ENCODE assay signal across 7 cellular contexts in the genomic region with DNA sequence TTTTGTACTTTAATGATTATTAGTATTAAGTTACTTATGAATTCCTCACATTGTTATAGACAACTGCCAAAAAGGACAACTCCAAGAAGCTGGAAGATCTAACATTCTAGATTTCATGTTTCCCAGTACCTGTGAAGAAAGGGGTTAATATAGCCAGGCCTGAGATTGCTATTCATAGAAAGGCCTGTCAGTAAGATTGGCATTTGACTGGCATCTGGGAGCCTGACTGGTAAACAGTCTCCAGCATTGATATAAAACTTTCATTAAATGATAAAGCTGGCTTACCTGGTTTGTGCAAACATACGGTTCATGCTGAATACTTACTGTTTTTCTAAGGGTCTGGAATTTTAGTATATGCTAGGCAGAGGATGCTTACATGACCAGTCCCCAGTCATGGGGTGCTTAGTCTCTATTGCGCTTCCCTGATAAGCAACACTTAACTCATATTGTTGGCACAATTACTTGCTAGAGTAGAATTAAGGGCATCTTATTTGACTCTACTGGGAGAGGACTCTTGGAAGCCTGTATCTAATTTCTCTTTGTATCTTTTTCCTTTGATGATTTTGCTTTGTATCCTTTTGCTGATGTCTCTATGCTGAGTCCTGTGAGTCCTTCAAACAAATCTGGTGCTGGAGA.
"Had no signal": no experiment of that assay in that cellular context is flagged by ENCODE, and none has a peak within 500 bp of the region (broad histone marks: within the 10 kb centered on the region; RNA-seq: fewer than 3 reads in every experiment).

No MANE protein-coding gene starts in this region.

- H3K4me1 ChIP-seq: HAP-1 had no signal

- H3K36me3 ChIP-seq: HAP-1 had no signal

- H3K4me3 ChIP-seq: HAP-1 had no signal

- DNase-seq: GOT3, H7, HFFc6 had no signal

- H3K27ac ChIP-seq: HL-60 had no signal

- ATAC-seq: HCT116, HepG2 had no signal

- H3K9me3 ChIP-seq: HAP-1 had no signal
